Comparison of ENCODE assay signal across 31 cellular contexts in genomic region chr15:26323564-26323963, GRCh38.
"Had no signal": no experiment of that assay in that cellular context is flagged by ENCODE, and none has a peak within 500 bp of the region (broad histone marks: within the 10 kb centered on the region; RNA-seq: fewer than 3 reads in every experiment).

No MANE protein-coding gene starts in this region.

- H2AFZ ChIP-seq: hepatocyte had no signal

- H3K4me3 ChIP-seq: heart right ventricle, hepatocyte, left lung, lower lobe of right lung, ovary, right atrium auricular region, skin epidermis, stomach, testis, thyroid gland, upper lobe of right lung had no signal

- H3K4me1 ChIP-seq: heart right ventricle, left lung, lower lobe of right lung, right atrium auricular region, stomach, testis, thyroid gland, upper lobe of right lung had no signal

- H3K79me2 ChIP-seq: hepatocyte had no signal

- H3K36me3 Mint-ChIP-seq: immature natural killer cell; mesothelial cell of epicardium; naive B cell; natural killer cell; stimulated activated naive B cell treated with anti-CD40 and anti-IgM and Interleukin-4, amounts not matched to agents 10 μg/mL and 1 μg/mL and 100 μg/mL, for 72 hours had no signal

- H3K27me3 ChIP-seq: heart right ventricle, hepatocyte, left lung, ovary, right atrium auricular region, stomach, testis, thyroid gland, upper lobe of right lung had no signal

- H3K4me1 Mint-ChIP-seq: immature natural killer cell; mesothelial cell of epicardium; naive B cell; natural killer cell; nephron progenitor cell; stimulated activated naive B cell treated with anti-CD40 and anti-IgM and Interleukin-4, amounts not matched to agents 10 μg/mL and 1 μg/mL and 100 μg/mL, for 72 hours had no signal

- FAIRE-seq: islet of Langerhans, kidney, urothelium cell line had no signal

- H3K9me3 ChIP-seq: heart right ventricle, lower lobe of right lung, ovary, right atrium auricular region, testis, thyroid gland, upper lobe of right lung had no signal

- H3K27ac ChIP-seq: heart right ventricle, hepatocyte, left lung, lower lobe of right lung, ovary, right atrium auricular region, skin epidermis, stomach, testis, thyroid gland, upper lobe of right lung had no signal

- ATAC-seq: heart right ventricle; left colon; left lung; lower lobe of right lung; natural killer cell; sciatic nerve; stimulated activated naive B cell treated with anti-CD40 and anti-IgM and Interleukin-4, amounts not matched to agents 10 μg/mL and 1 μg/mL and 100 μg/mL, for 72 hours; stimulated activated naive CD8-positive, alpha-beta T cell treated with anti-CD3 and anti-CD28 coated beads, Interleukin-15, Interleukin-2, amounts not matched to agents 100 U/mL and 50 U/mL, for 24 hours; upper lobe of right lung had no signal

- H3K4me3 Mint-ChIP-seq: immature natural killer cell; mesothelial cell of epicardium; naive B cell; natural killer cell; nephron progenitor cell; stimulated activated naive B cell treated with anti-CD40 and anti-IgM and Interleukin-4, amounts not matched to agents 10 μg/mL and 1 μg/mL and 100 μg/mL, for 72 hours had no signal

- DNase-seq: heart right ventricle; immature natural killer cell; kidney; left colon; left lung; lower lobe of right lung; mammary epithelial cell; mesenchymal stem cell; naive B cell; natural killer cell; nephron progenitor cell; ovary; stimulated activated CD4-positive, alpha-beta T cell treated with anti-CD3 and anti-CD28 coated beads, Interleukin-12 subunit alpha, Interleukin-12 subunit beta, amount 100 ng/mL, for 4 hours; stimulated activated CD4-positive, alpha-beta T cell treated with anti-CD3 and anti-CD28 coated beads, Interleukin-15, amount 100 ng/mL, for 24 hours; stimulated activated CD4-positive, alpha-beta T cell treated with anti-CD3 and anti-CD28 coated beads, Interleukin-2, amount 100 ng/mL, for 24 hours; stimulated activated CD4-positive, alpha-beta T cell treated with anti-CD3 and anti-CD28 coated beads, Interleukin-4, amount 100 ng/mL, for 1 hour; stimulated activated naive B cell treated with anti-CD40 and anti-IgM and Interleukin-4, amounts not matched to agents 10 μg/mL and 1 μg/mL and 100 μg/mL, for 72 hours; stimulated activated naive CD8-positive, alpha-beta T cell treated with anti-CD3 and anti-CD28 coated beads, Interleukin-15, Interleukin-2, amounts not matched to agents 100 U/mL and 50 U/mL, for 24 hours; stomach; testis; thyroid gland; trophoblast cell; upper lobe of right lung had no signal

- H3K27ac Mint-ChIP-seq: immature natural killer cell; mesothelial cell of epicardium; naive B cell; natural killer cell; nephron progenitor cell; progenitor cell of endocrine pancreas; stimulated activated naive B cell treated with anti-CD40 and anti-IgM and Interleukin-4, amounts not matched to agents 10 μg/mL and 1 μg/mL and 100 μg/mL, for 72 hours had no signal

- H3K36me3 ChIP-seq: heart right ventricle, left lung, lower lobe of right lung, ovary, right atrium auricular region, stomach, thyroid gland, upper lobe of right lung had no signal

- H3K27me3 Mint-ChIP-seq: progenitor cell of endocrine pancreas; stimulated activated naive B cell treated with anti-CD40 and anti-IgM and Interleukin-4, amounts not matched to agents 10 μg/mL and 1 μg/mL and 100 μg/mL, for 72 hours had no signal

- H3K4me2 ChIP-seq: hepatocyte had no signal
